In genomic region chr2:22377251-22377650, GRCh38 we compare ENCODE assay signal across 24 cellular contexts.
"Had no signal": no experiment of that assay in that cellular context is flagged by ENCODE, and none has a peak within 500 bp of the region (broad histone marks: within the 10 kb centered on the region; RNA-seq: fewer than 3 reads in every experiment).

No MANE protein-coding gene starts in this region.

- H3K27ac ChIP-seq: KMS-11, Peyer's patch, RWPE1, SJSA1 had no signal

- H3K4me3 Mint-ChIP-seq: activated B cell treated with CpG ODN at 0.5 μM for 24 hours; activated CD4-positive, alpha-beta memory T cell treated with anti-CD3 and anti-CD28 coated beads, Interleukin-2, amount 10 ng/mL, durations not matched to agents 7 days and 5 days; activated CD4-positive, alpha-beta T cell treated with anti-CD3 and anti-CD28 coated beads, Interleukin-2, amount 10 ng/mL, durations not matched to agents 7 days and 5 days; activated naive CD4-positive, alpha-beta T cell treated with anti-CD3 and anti-CD28 coated beads, Interleukin-2, amount 50 U/mL, for 24 hours; activated T-cell treated with anti-CD3 and anti-CD28 coated beads, Interleukin-2, amount 50 U/mL, for 72 hours; T-helper 17 cell had no signal

- H3K4me1 Mint-ChIP-seq: activated B cell treated with CpG ODN at 0.5 μM for 24 hours; activated CD4-positive, alpha-beta memory T cell treated with anti-CD3 and anti-CD28 coated beads, Interleukin-2, amount 10 ng/mL, durations not matched to agents 7 days and 5 days; activated CD4-positive, alpha-beta T cell treated with anti-CD3 and anti-CD28 coated beads, Interleukin-2, amount 10 ng/mL, durations not matched to agents 7 days and 5 days; activated naive CD4-positive, alpha-beta T cell treated with anti-CD3 and anti-CD28 coated beads, Interleukin-2, amount 50 U/mL, for 24 hours; T-helper 17 cell had no signal

- H3K36me3 Mint-ChIP-seq: activated naive CD4-positive, alpha-beta T cell treated with anti-CD3 and anti-CD28 coated beads, Interleukin-2, amount 50 U/mL, for 24 hours had no signal

- H3K36me3 ChIP-seq: MG63, Peyer's patch, SJSA1 had no signal

- H3K9me3 Mint-ChIP-seq: activated CD4-positive, alpha-beta memory T cell treated with anti-CD3 and anti-CD28 coated beads, Interleukin-2, amount 10 ng/mL, durations not matched to agents 7 days and 5 days; activated CD4-positive, alpha-beta T cell treated with anti-CD3 and anti-CD28 coated beads, Interleukin-2, amount 10 ng/mL, durations not matched to agents 7 days and 5 days had no signal

- H3K27me3 ChIP-seq: MG63, Peyer's patch, SJSA1 had no signal

- H3K4me3 ChIP-seq: MG63, Peyer's patch, SJSA1 had no signal

- H3K4me1 ChIP-seq: Peyer's patch, SJSA1 had no signal

- H3K9me3 ChIP-seq: MG63, Peyer's patch had no signal

- DNase-seq: activated B cell treated with CpG ODN at 0.5 μM for 24 hours; activated CD4-positive, alpha-beta memory T cell treated with anti-CD3 and anti-CD28 coated beads, Interleukin-2, amount 10 ng/mL, durations not matched to agents 7 days and 5 days; activated CD4-positive, alpha-beta T cell treated with anti-CD3 and anti-CD28 coated beads, Interleukin-2, amount 10 ng/mL, durations not matched to agents 7 days and 5 days; activated T-cell treated with anti-CD3 and anti-CD28 coated beads for 4 hours; activated T-cell treated with anti-CD3 and anti-CD28 coated beads, Interleukin-2, amount 50 U/mL, for 72 hours; aorta; central memory CD4-positive, alpha-beta T cell; MG63; MV-4-11; NCI-H1105; NCI-H1436; NCI-H187; NCI-H2081; NCI-H345; NCI-H510A; NCI-H69; Peyer's patch; Right ventricle myocardium superior; T-helper 17 cell; T-helper 9 cell had no signal

- H3K9ac ChIP-seq: KMS-11 had no signal

- H3K27me3 Mint-ChIP-seq: activated B cell treated with CpG ODN at 0.5 μM for 24 hours; activated CD4-positive, alpha-beta memory T cell treated with anti-CD3 and anti-CD28 coated beads, Interleukin-2, amount 10 ng/mL, durations not matched to agents 7 days and 5 days; activated CD4-positive, alpha-beta T cell treated with anti-CD3 and anti-CD28 coated beads, Interleukin-2, amount 10 ng/mL, durations not matched to agents 7 days and 5 days; activated naive CD4-positive, alpha-beta T cell treated with anti-CD3 and anti-CD28 coated beads, Interleukin-2, amount 50 U/mL, for 24 hours; T-helper 17 cell had no signal

- H3K4me2 ChIP-seq: KMS-11 had no signal

- H3K27ac Mint-ChIP-seq: activated B cell treated with CpG ODN at 0.5 μM for 24 hours; activated CD4-positive, alpha-beta memory T cell treated with anti-CD3 and anti-CD28 coated beads, Interleukin-2, amount 10 ng/mL, durations not matched to agents 7 days and 5 days; activated CD4-positive, alpha-beta T cell treated with anti-CD3 and anti-CD28 coated beads, Interleukin-2, amount 10 ng/mL, durations not matched to agents 7 days and 5 days; activated naive CD4-positive, alpha-beta T cell treated with anti-CD3 and anti-CD28 coated beads, Interleukin-2, amount 50 U/mL, for 24 hours; activated T-cell treated with anti-CD3 and anti-CD28 coated beads, Interleukin-2, amount 50 U/mL, for 72 hours; T-helper 17 cell had no signal
